ENCODE assay signal across 8 cellular contexts in genomic region chr7:30470783-30471182, GRCh38.
DNase-seq lines count a peak whose midpoint lies in the region; ATAC-seq lines count a peak whose summit lies in the region.

No MANE protein-coding gene starts in this region.

- H3K27ac Mint-ChIP-seq in stimulated activated naive CD8-positive, alpha-beta T cell treated with anti-CD3 and anti-CD28 coated beads, Interleukin-15, amount 100 ng/mL, for 72 hours = peak overlapping the region in 1 of 2 donors; percentile 50
- peak overlapping the region; percentile 73 for H3K27ac Mint-ChIP-seq in memory B cell

- DNase-seq in stimulated activated naive CD8-positive, alpha-beta T cell treated with anti-CD3 and anti-CD28 coated beads, Interleukin-15, amount 100 ng/mL, for 72 hours = no peak
- DNase-seq in stimulated activated naive CD8-positive, alpha-beta T cell treated with anti-CD3 and anti-CD28 coated beads, Interleukin-15, Interleukin-2, amounts not matched to agents 100 U/mL and 50 U/mL, for 24 hours = no peak
- peak; percentile 87 for DNase-seq in astrocyte of the hippocampus (ENCODE audit: low read depth, low spot score)
- DNase-seq in memory B cell (ENCODE audit: low spot score in 2 of 2) = no peak
- DNase-seq in islet precursor cell = no peak

- H3K9me3 Mint-ChIP-seq in stimulated activated naive CD8-positive, alpha-beta T cell treated with anti-CD3 and anti-CD28 coated beads, Interleukin-15, amount 100 ng/mL, for 72 hours = no peaks in the 10 kb centered on the region
- H3K9me3 Mint-ChIP-seq in memory B cell = no peaks in the 10 kb centered on the region

- no peak overlapping the region for H3K4me3 Mint-ChIP-seq in stimulated activated naive CD8-positive, alpha-beta T cell treated with anti-CD3 and anti-CD28 coated beads, Interleukin-15, amount 100 ng/mL, for 72 hours
- H3K4me3 Mint-ChIP-seq in memory B cell = no peak overlapping the region

- peaks cover 20% of the 10 kb centered on the region for H3K36me3 Mint-ChIP-seq in memory B cell

- ATAC-seq in stimulated activated naive CD8-positive, alpha-beta T cell treated with anti-CD3 and anti-CD28 coated beads, Interleukin-15, amount 100 ng/mL, for 72 hours = peak; percentile 31
- no peak for ATAC-seq in stimulated activated naive CD8-positive, alpha-beta T cell treated with anti-CD3 and anti-CD28 coated beads, Interleukin-15, Interleukin-2, amounts not matched to agents 100 U/mL and 50 U/mL, for 24 hours
- ATAC-seq in memory B cell (ENCODE audit: low read depth) (no peak), GM21737 (IDR thresholded peaks at IDR 0.05; ENCODE audit: unreplicated experiment) (no peak), HG03354 (IDR thresholded peaks at IDR 0.05; ENCODE audit: poor library complexity, severe bottlenecking, unreplicated experiment) (no peak), HG03045 (IDR thresholded peaks at IDR 0.05; ENCODE audit: unreplicated experiment) (no peak)

- peaks cover 87% of the 10 kb centered on the region for H3K4me1 Mint-ChIP-seq in stimulated activated naive CD8-positive, alpha-beta T cell treated with anti-CD3 and anti-CD28 coated beads, Interleukin-15, amount 100 ng/mL, for 72 hours
- H3K4me1 Mint-ChIP-seq in memory B cell = peaks cover 54% of the 10 kb centered on the region

- no peaks in the 10 kb centered on the region for H3K27me3 Mint-ChIP-seq in stimulated activated naive CD8-positive, alpha-beta T cell treated with anti-CD3 and anti-CD28 coated beads, Interleukin-15, amount 100 ng/mL, for 72 hours
- H3K27me3 Mint-ChIP-seq in memory B cell = no peaks in the 10 kb centered on the region
